In the genomic region with DNA sequence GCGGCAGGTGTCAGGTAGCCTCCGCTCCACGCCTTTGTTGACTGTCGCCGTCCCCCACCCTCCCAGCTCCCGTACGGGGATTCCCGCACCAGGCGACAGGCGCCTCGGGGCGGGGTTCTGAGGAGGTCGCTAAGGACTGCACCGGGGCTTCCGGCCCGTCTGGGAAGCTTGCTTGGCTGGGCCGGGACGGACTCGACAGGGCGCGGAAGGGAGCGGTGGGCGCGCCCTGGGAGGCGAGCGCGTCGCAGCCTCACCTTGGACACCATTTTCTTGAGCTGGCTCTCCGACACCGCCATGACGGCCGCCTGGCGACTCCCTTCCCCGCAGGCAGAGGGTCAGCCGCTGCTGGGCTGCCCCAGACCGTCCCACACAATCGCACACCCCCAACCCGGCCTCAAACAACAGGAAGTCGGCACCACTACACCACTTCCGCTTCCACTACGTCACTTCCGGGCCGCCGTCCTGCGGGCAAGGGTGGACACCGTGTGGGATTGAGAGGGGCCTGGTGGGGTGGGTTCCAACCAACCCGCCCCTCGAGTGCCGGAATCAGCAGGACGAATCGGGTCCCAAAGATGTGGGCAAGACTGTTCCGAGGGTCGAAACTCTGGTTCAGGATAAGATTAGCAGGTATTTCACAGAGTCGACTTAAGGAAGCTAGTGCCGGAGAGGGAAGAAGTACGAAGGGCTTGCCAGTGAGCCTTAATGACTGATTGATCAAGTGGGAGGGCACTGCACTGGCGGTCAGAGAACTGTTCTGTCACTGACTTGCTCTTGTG, we compare ENCODE assay signal across 8 cellular contexts. TPM values are rescaled to one million over a fixed set of nuclear protein-coding genes. Genes with fewer than 3 reads are reported as not detected.
DNase-seq lines count a peak whose midpoint lies in the region; ATAC-seq, FAIRE-seq and TF ChIP-seq lines count a peak whose summit lies in the region.

A gene with protein sequence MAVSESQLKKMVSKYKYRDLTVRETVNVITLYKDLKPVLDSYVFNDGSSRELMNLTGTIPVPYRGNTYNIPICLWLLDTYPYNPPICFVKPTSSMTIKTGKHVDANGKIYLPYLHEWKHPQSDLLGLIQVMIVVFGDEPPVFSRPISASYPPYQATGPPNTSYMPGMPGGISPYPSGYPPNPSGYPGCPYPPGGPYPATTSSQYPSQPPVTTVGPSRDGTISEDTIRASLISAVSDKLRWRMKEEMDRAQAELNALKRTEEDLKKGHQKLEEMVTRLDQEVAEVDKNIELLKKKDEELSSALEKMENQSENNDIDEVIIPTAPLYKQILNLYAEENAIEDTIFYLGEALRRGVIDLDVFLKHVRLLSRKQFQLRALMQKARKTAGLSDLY (minus strand): TSS at position 422 of the 776 bp plus-strand sequence. CDS start 126 bp downstream, at position 296.

- no peak within 1 kb of the TSS for H4K91ac ChIP-seq in neuronal stem cell (ENCODE audit: low read depth, low read length, poor library complexity)

- peak within 1 kb of the TSS; percentile 89 for H3K27ac ChIP-seq in neuronal stem cell (replicated peaks; ENCODE audit: low read length)
- H3K27ac ChIP-seq in subcutaneous abdominal adipose tissue (ENCODE audit: low read depth, low read length) = peak within 1 kb of the TSS; percentile 89

- H3K18ac ChIP-seq in neuronal stem cell (ENCODE audit: low read length) = peak within 1 kb of the TSS; percentile 96

- peak within 1 kb of the TSS; percentile 85 for H2AFZ ChIP-seq in neuronal stem cell (ENCODE audit: low read length)

- no peak within 1 kb of the TSS for H4K8ac ChIP-seq in neuronal stem cell (ENCODE audit: low read depth, low read length)

- H3K4me3 ChIP-seq in GM06990 (replicated peaks; ENCODE audit: low read depth, low read length) (peak within 1 kb of the TSS; percentile 76), NB4 (ENCODE audit: low read depth, low read length) (peak within 1 kb of the TSS; percentile 98), neuronal stem cell (ENCODE audit: low read length in 2 of 2) (peak within 1 kb of the TSS; percentile 63 to 94), subcutaneous abdominal adipose tissue (ENCODE audit: low read depth in 1 of 5, low read length in 5 of 5) (peak within 1 kb of the TSS; percentile 77 to 99 (median 95))

- DNase-seq in GM06990 (ENCODE audit: extremely low read depth, insufficient read length) = peak; percentile 94
- peak; percentile 94 for DNase-seq in NB4 (ENCODE audit: low read depth)
- peak; percentile 96 for DNase-seq in SK-N-DZ (ENCODE audit: low spot score)
- peak; percentile 94 for DNase-seq in activated naive CD4-positive, alpha-beta T cell treated with anti-CD3 and anti-CD28 coated beads for 36 hours
- DNase-seq in frontal cortex (ENCODE audit: low spot score in 2 of 2) = peak; percentile 86 to 92
- DNase-seq in neuronal stem cell (ENCODE audit: low spot score) = peak; percentile 94

- H3K27me3 Mint-ChIP-seq in activated naive CD4-positive, alpha-beta T cell treated with anti-CD3 and anti-CD28 coated beads for 36 hours (ENCODE audit: low read depth) = no peaks in the 10 kb centered on the region

- H3K4me2 ChIP-seq in neuronal stem cell (ENCODE audit: insufficient read depth, low read length, poor library complexity, severe bottlenecking) = peak within 1 kb of the TSS; percentile 39

- no peak for FAIRE-seq in frontal cortex (lab: Jason Lieb, UNC)

- no peak within 1 kb of the TSS for H3K14ac ChIP-seq in neuronal stem cell (ENCODE audit: low read length)

- H3K4ac ChIP-seq in neuronal stem cell (ENCODE audit: low read length) = no peak within 1 kb of the TSS

- CTCF ChIA-PET in activated naive CD4-positive, alpha-beta T cell treated with anti-CD3 and anti-CD28 coated beads for 36 hours (lab: Charles Lee) = interaction anchor here (0.5 to 1.4 kb wide), 9 partner anchors 13 to 411 kb away, joined by 3 to 11 read pairs (median 4); a partner anchor contains a TSS

- H3K27ac Mint-ChIP-seq in activated naive CD4-positive, alpha-beta T cell treated with anti-CD3 and anti-CD28 coated beads for 36 hours = peak within 1 kb of the TSS; percentile 100

- peak; percentile 94 for TF ChIP-seq POLR2A in NB4 (IDR thresholded peaks at IDR 0.05; ENCODE audit: extremely low read depth, insufficient read length)

- H2BK15ac ChIP-seq in neuronal stem cell (ENCODE audit: low read length) = no peak within 1 kb of the TSS

- H3K4me1 ChIP-seq in neuronal stem cell (ENCODE audit: control insufficient read depth in 2 of 2, insufficient read depth in 1 of 2, low read depth in 1 of 2, low read length in 2 of 2) (peaks cover 2 to 8% of the 10 kb centered on the region in 2 donors), subcutaneous abdominal adipose tissue (ENCODE audit: control insufficient read depth in 5 of 5, insufficient read depth in 5 of 5, low read length in 5 of 5) (peaks cover 2 to 33% (median 25%) of the 10 kb centered on the region in 5 donors)

- H2BK120ac ChIP-seq in neuronal stem cell (ENCODE audit: low read depth, low read length) = no peak within 1 kb of the TSS

- intact Hi-C loops in activated naive CD4-positive, alpha-beta T cell treated with anti-CD3 and anti-CD28 coated beads for 36 hours (cut with micrococcal nuclease) = loop anchor here (1.0 to 5.0 kb wide), 12 partner anchors 58 to 513 kb away; a partner anchor contains a TSS

- peaks cover 1% of the 10 kb centered on the region; the same call in 1 of the 2 replicates for H3K36me3 ChIP-seq in GM06990 (ENCODE audit: control insufficient read depth, insufficient read depth, low read length)
- H3K36me3 ChIP-seq in neuronal stem cell (replicated peaks in 1 of 2; ENCODE audit: control insufficient read depth in 2 of 2, insufficient read depth in 2 of 2, low read length in 2 of 2) = peaks cover 8 to 46% of the 10 kb centered on the region in 2 donors
- peaks cover 0 to 8% (median 0%) of the 10 kb centered on the region in 5 donors for H3K36me3 ChIP-seq in subcutaneous abdominal adipose tissue (ENCODE audit: control insufficient read depth in 5 of 5, insufficient read depth in 5 of 5, low read length in 5 of 5)

- H3K9me3 ChIP-seq in neuronal stem cell (replicated peaks in 1 of 2; ENCODE audit: control insufficient read depth in 2 of 2, insufficient read depth in 1 of 2, low read depth in 1 of 2, low read length in 2 of 2) (no peaks in the 10 kb centered on the region), subcutaneous abdominal adipose tissue (ENCODE audit: control insufficient read depth in 5 of 5, low read length in 5 of 5) (no peaks in the 10 kb centered on the region)

- H3K27me3 ChIP-seq in GM06990 (replicated peaks; ENCODE audit: control insufficient read depth, insufficient read depth, low read length) (no peaks in the 10 kb centered on the region), neuronal stem cell (ENCODE audit: control insufficient read depth in 3 of 3, insufficient read depth in 3 of 3, low read depth in 1 of 3, low read length in 3 of 3) (no peaks in the 10 kb centered on the region), subcutaneous abdominal adipose tissue (ENCODE audit: control insufficient read depth in 5 of 5, insufficient read depth in 4 of 5, low read length in 5 of 5) (no peaks in the 10 kb centered on the region)

- peak; percentile 98 for ATAC-seq in HG02571 (IDR thresholded peaks at IDR 0.05; ENCODE audit: unreplicated experiment)

- H3K23ac ChIP-seq in neuronal stem cell (ENCODE audit: low read depth, low read length, poor library complexity) = peak within 1 kb of the TSS; percentile 92

- H3K36me3 Mint-ChIP-seq in activated naive CD4-positive, alpha-beta T cell treated with anti-CD3 and anti-CD28 coated beads for 36 hours (ENCODE audit: low read depth) = peaks cover 8% of the 10 kb centered on the region

- peaks cover 45% of the 10 kb centered on the region for H3K4me1 Mint-ChIP-seq in activated naive CD4-positive, alpha-beta T cell treated with anti-CD3 and anti-CD28 coated beads for 36 hours (ENCODE audit: low read depth)

- no CpG with 5 or more reads among the region's 57 CpGs for WGBS in neuronal stem cell (ENCODE audit: extremely low coverage in 2 of 2, insufficient read length in 2 of 2, insufficient replicate concordance in 1 of 2), 2 donors

- H2AK5ac ChIP-seq in neuronal stem cell (ENCODE audit: low read depth, low read length) = no peak within 1 kb of the TSS

- no peaks in the 10 kb centered on the region for H3K9me3 Mint-ChIP-seq in activated naive CD4-positive, alpha-beta T cell treated with anti-CD3 and anti-CD28 coated beads for 36 hours

- peak within 1 kb of the TSS; percentile 15 for H2BK5ac ChIP-seq in neuronal stem cell (ENCODE audit: low read length)

- peak within 1 kb of the TSS; percentile 100 for H3K4me3 Mint-ChIP-seq in activated naive CD4-positive, alpha-beta T cell treated with anti-CD3 and anti-CD28 coated beads for 36 hours

- TF ChIP-seq CTCF in GM06990 (IDR thresholded peaks at IDR 0.05; ENCODE audit: insufficient read depth, low read length, poor library complexity, severe bottlenecking) (no peak), NB4 (IDR thresholded peaks at IDR 0.05; ENCODE audit: low read depth, low read length) (no peak)

- peaks cover 4% of the 10 kb centered on the region for H3K79me1 ChIP-seq in neuronal stem cell (ENCODE audit: low read depth, low read length)

- H2BK12ac ChIP-seq in neuronal stem cell (ENCODE audit: low read length) = no peak within 1 kb of the TSS

- peak within 1 kb of the TSS; percentile 93 for H3K9ac ChIP-seq in neuronal stem cell (ENCODE audit: low read depth, low read length, poor library complexity)
- H3K9ac ChIP-seq in subcutaneous abdominal adipose tissue (ENCODE audit: low read length in 5 of 5) = peak within 1 kb of the TSS; percentile 63 to 99 (median 96)

RNA-seq across cellular contexts. Expression of the gene that starts here (rescaled TPM):
- polyA plus RNA-seq in SK-N-DZ (2014; cell fraction: cytosol; rRNA removed) = 120 and 148 TPM in 2 replicates
- polyA plus RNA-seq in SK-N-DZ (2014; cell fraction: nucleus; rRNA removed) = 89.3 and 90.7 TPM in 2 replicates
- 10 to 100 TPM; 33.2 to 40.5 TPM for total RNA-seq in activated naive CD4-positive, alpha-beta T cell treated with anti-CD3 and anti-CD28 coated beads for 36 hours
- 83.6 TPM for total RNA-seq in frontal cortex
- polyA plus RNA-seq in neuronal stem cell (2013, experiment 1 of 2) = 69.7 TPM
- 69.8 TPM for polyA plus RNA-seq in neuronal stem cell (2013, experiment 2 of 2)

Comparison
In these comparisons a context has a peak if more than half of its experiments do, and no peak if none do; other contexts are left out.
1. Peak in every context shown above with its lines: DNase-seq, ATAC-seq, H3K4me3 ChIP-seq and H3K27ac ChIP-seq.